In the genomic region with DNA sequence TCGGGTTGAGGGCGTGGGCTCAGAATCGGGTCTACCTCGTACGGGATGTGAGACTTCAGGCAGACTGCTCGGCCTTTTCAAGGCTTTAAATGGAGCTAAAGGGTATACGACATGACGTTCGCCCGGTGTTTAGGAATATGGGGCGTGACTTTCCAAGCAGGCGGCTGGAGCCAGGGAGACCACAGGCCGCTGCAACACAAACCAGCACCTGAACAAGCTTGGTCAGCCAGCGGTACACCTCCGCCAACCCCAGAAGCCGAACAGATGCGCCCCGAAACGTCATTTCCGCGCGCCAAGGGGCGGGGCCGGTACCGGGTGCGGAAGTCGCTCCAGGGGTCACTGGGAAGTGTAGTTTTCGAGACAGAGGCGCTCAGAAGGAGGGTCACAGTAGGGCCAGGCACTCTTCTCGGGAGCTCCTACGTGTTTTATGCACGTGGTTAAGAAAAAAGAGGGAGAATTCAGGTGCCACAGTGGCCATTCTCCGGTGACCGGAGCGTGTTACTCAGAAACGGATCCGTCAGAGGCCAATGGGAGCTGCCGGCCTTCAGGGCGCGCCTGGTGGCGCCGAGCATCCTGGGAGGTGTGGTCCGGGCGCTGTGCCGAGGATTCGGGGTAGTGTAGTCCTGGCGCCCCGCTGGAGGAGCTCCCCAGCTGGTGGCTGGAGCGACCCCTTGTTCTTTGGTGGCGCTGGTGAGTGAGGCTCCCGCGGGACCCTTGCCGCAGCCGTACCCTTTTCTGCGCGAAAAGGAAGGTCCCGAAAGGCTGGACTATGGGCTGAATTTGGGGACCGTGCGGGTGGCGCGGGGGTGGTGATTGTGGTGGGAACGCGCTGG, we compare ENCODE assay signal across 8 cellular contexts. TPM values are rescaled to one million over a fixed set of nuclear protein-coding genes. Genes with fewer than 3 reads are reported as not detected.
DNase-seq lines count a peak whose midpoint lies in the region; ATAC-seq and TF ChIP-seq lines count a peak whose summit lies in the region.

Gene ZNF133 (plus strand): TSS at position 613 of the 833 bp plus-strand sequence. CDS start 17,160 bp downstream, outside the sequence.

- peak within 1 kb of the TSS; percentile 97 for H3K4me2 ChIP-seq in OCI-LY3 (ENCODE audit: low read length)

- peak within 1 kb of the TSS; percentile 68 for H3K27ac ChIP-seq in OCI-LY3 (ENCODE audit: low read length)

- H3K9me3 ChIP-seq in OCI-LY3 (ENCODE audit: insufficient read depth, low read length) (peaks cover 16% of the 10 kb centered on the region), mononuclear cell (ENCODE audit: low read depth, low read length) (peaks cover 14% of the 10 kb centered on the region)

- peaks cover 13% of the 10 kb centered on the region for H3K4me1 ChIP-seq in OCI-LY3 (ENCODE audit: low read length)
- peaks cover 13% of the 10 kb centered on the region for H3K4me1 ChIP-seq in mononuclear cell (ENCODE audit: insufficient read depth, low read length)

- H3K4me3 ChIP-seq in OCI-LY3 (ENCODE audit: low read length) (peak within 1 kb of the TSS; percentile 86), epithelial cell of esophagus (ENCODE audit: low read length) (peak within 1 kb of the TSS; percentile 67), mononuclear cell (ENCODE audit: low read length) (peak within 1 kb of the TSS; percentile 86)

- peaks cover 12% of the 10 kb centered on the region for H3K36me3 ChIP-seq in OCI-LY3 (replicated peaks; ENCODE audit: low read depth, low read length)

- DNase-seq in DMS153 (lab: John Stamatoyannopoulos, UW) (peak; percentile 89), HuH-7.5 (ENCODE audit: low spot score) (peak; percentile 79), activated T-cell treated with anti-CD3 and anti-CD28 coated beads for 24 hours (ENCODE audit: low read depth) (peak; percentile 96), epithelial cell of esophagus (ENCODE audit: low read depth) (peak; percentile 97)
- DNase-seq in stimulated activated CD8-positive, alpha-beta memory T cell treated with anti-CD3 and anti-CD28 coated beads, Interleukin-2, amount 100 ng/mL, for 48 hours (ENCODE audit: low read depth in 2 of 2): peak; percentile 93 to 95

- peak within 1 kb of the TSS; percentile 83 for H3K9ac ChIP-seq in OCI-LY3 (ENCODE audit: low read length)

- TF ChIP-seq CTCF in OCI-LY3 (IDR thresholded peaks at IDR 0.05; ENCODE audit: low read depth, low read length): peak; percentile 30
- no peak for TF ChIP-seq CTCF in epithelial cell of esophagus (IDR thresholded peaks at IDR 0.05; ENCODE audit: insufficient read depth, low read depth, low read length, missing control alignments)

- peak; percentile 98 for ATAC-seq in GM21528 (IDR thresholded peaks at IDR 0.05; ENCODE audit: low FRiP score, unreplicated experiment)

- H4K20me1 ChIP-seq in OCI-LY3 (ENCODE audit: insufficient read depth, low read length): no peaks in the 10 kb centered on the region; the same call in 1 of the 2 replicates

- H3K27me3 ChIP-seq in OCI-LY3 (ENCODE audit: low read depth, low read length) (0 out of 2 replicates have a peak, but pooled peaks cover 2% of the 10 kb centered on the region), mononuclear cell (ENCODE audit: insufficient read depth, low read length) (peaks cover 28% of the 10 kb centered on the region)

- H2AFZ ChIP-seq in OCI-LY3 (ENCODE audit: low read depth, low read length): peak within 1 kb of the TSS; percentile 98

- H3K79me2 ChIP-seq in OCI-LY3 (ENCODE audit: low read length): peaks cover 20% of the 10 kb centered on the region

RNA-seq across cellular contexts. Expression of gene ZNF133, which starts in this region (rescaled TPM):
- total RNA-seq in mononuclear cell: 1.5 TPM

Comparison
In these comparisons a context has a peak if more than half of its experiments do, and no peak if none do; other contexts are left out.
1. Peak in every context shown above with its lines: DNase-seq, ATAC-seq, H3K4me3 ChIP-seq and H3K27ac ChIP-seq.